9 cellular contexts compared by ENCODE assay signal in genomic region chr12:10130042-10130441, GRCh38. TPM values are rescaled to one million over a fixed set of nuclear protein-coding genes. Genes with fewer than 3 reads are reported as not detected.
DNase-seq lines count a peak whose midpoint lies in the region; ATAC-seq and TF ChIP-seq lines count a peak whose summit lies in the region.
"Had no signal": no experiment of that assay in that cellular context is flagged by ENCODE, and none has a peak within 500 bp of the region (broad histone marks: within the 10 kb centered on the region; RNA-seq: fewer than 3 reads in every experiment).

CLEC7A (minus strand) TSS chr12:10130199; CDS start chr12:10130082, 117 bp downstream.

- H2BK20ac ChIP-seq in IMR-90 (ENCODE audit: low read depth, low read length), result 0 out of 2 replicates have a peak within 1 kb of the TSS, but pooled peaks have one; percentile 53

- WGBS in IMR-90 (ENCODE audit: extremely low coverage in 2 of 2, insufficient read length in 1 of 2), 2 experiments, result no CpG with 5 or more reads among the region's 1 CpG
- WGBS in esophagus muscularis mucosa, result 81% methylated on average over 1 of the region's 1 CpG
- 29% methylated on average over 1 of the region's 1 CpG for WGBS in mesenchymal stem cell

- no peak within 1 kb of the TSS for H4K8ac ChIP-seq in IMR-90 (ENCODE audit: low read depth in 2 of 2, low read length in 2 of 2)
- H4K8ac ChIP-seq in mesenchymal stem cell (ENCODE audit: low read length), result no peak within 1 kb of the TSS

- peak; percentile 86 for ATAC-seq in GM19438 (IDR thresholded peaks at IDR 0.05; ENCODE audit: low read depth, unreplicated experiment)
- no peak for ATAC-seq in IMR-90 (ENCODE audit: low read depth)

- H3K23ac ChIP-seq in IMR-90 (ENCODE audit: low read depth, low read length) (no peak within 1 kb of the TSS), mesenchymal stem cell (ENCODE audit: low read length in 2 of 2) (no peak within 1 kb of the TSS)

- H4K20me1 ChIP-seq in BLaER1 treated with 17β-estradiol and CSF1 and Interleukin-3, amounts not matched to agents 10 nM and 100 nM, result no peaks in the 10 kb centered on the region
- no peaks in the 10 kb centered on the region for H4K20me1 ChIP-seq in IMR-90 (ENCODE audit: insufficient read depth, low read length)

- H3K79me1 ChIP-seq in IMR-90 (ENCODE audit: low read depth in 1 of 2, low read length in 2 of 2), result no peaks in the 10 kb centered on the region
- H3K79me1 ChIP-seq in mesenchymal stem cell (replicated peaks; ENCODE audit: low read length, poor library complexity, severe bottlenecking), result no peaks in the 10 kb centered on the region

- H3K4me1 ChIP-seq in BLaER1 treated with 17β-estradiol and CSF1 and Interleukin-3, amounts not matched to agents 10 nM and 100 nM, result peaks cover 0 to 73% (median 18%) of the 10 kb centered on the region in 10 experiments; a peak in 14 of 20 replicates
- H3K4me1 ChIP-seq in IMR-90 (ENCODE audit: control insufficient read depth, insufficient read depth, low read length) (no peaks in the 10 kb centered on the region), esophagus muscularis mucosa (peaks cover 0 to 18% (median 3%) of the 10 kb centered on the region in 4 donors), vagina (no peaks in the 10 kb centered on the region), mesenchymal stem cell (ENCODE audit: control insufficient read depth, insufficient read depth, low read depth, low read length) (no peaks in the 10 kb centered on the region)

- no peak within 1 kb of the TSS for H2BK15ac ChIP-seq in IMR-90 (ENCODE audit: low read depth, low read length)
- H2BK15ac ChIP-seq in mesenchymal stem cell (ENCODE audit: low read depth, poor library complexity, severe bottlenecking), result no peak within 1 kb of the TSS

- no peak for TF ChIP-seq EP300 in esophagus muscularis mucosa (IDR thresholded peaks at IDR 0.05)

- H3K36me3 ChIP-seq in BLaER1 treated with 17β-estradiol and CSF1 and Interleukin-3, amounts not matched to agents 10 nM and 100 nM, result peaks cover 0 to 27% (median 0%) of the 10 kb centered on the region in 11 experiments; a peak in 6 of 22 replicates
- H3K36me3 ChIP-seq in IMR-90 (ENCODE audit: control insufficient read depth, insufficient read depth, low read length) (no peaks in the 10 kb centered on the region), esophagus muscularis mucosa (no peaks in the 10 kb centered on the region), vagina (no peaks in the 10 kb centered on the region), mesenchymal stem cell (ENCODE audit: control insufficient read depth in 1 of 2, insufficient read depth in 2 of 2, low read depth in 1 of 2, low read length in 2 of 2) (no peaks in the 10 kb centered on the region)

- H3K14ac ChIP-seq in IMR-90 (replicated peaks; ENCODE audit: low read depth, low read length), result no peak within 1 kb of the TSS
- no peak within 1 kb of the TSS for H3K14ac ChIP-seq in mesenchymal stem cell (ENCODE audit: low read length in 2 of 2)

- POLR2A ChIA-PET in IMR-90 (lab: Charles Lee; ENCODE audit: unreplicated experiment), result no interaction called here

- CTCF ChIA-PET in IMR-90 (lab: Yijun Ruan, JAX), result interaction anchor here (0.8 kb wide), 1 partner anchor 120 kb away, joined by 4 read pairs; no protein-coding TSS in a partner anchor

- H3K4ac ChIP-seq in IMR-90 (ENCODE audit: low read depth, low read length) (no peak within 1 kb of the TSS), mesenchymal stem cell (ENCODE audit: low read depth in 1 of 2, low read length in 2 of 2) (no peak within 1 kb of the TSS)

- intact Hi-C loops in IMR-90 (cut with micrococcal nuclease) (loop anchor here (2.0 kb wide), 1 partner anchor 17 kb away; no protein-coding TSS in a partner anchor), esophagus muscularis mucosa (cut with DNase I) (no loop called here), vagina (cut with DNase I) (no loop called here)

- H2AK9ac ChIP-seq in IMR-90 (replicated peaks; ENCODE audit: low read depth, low read length, poor library complexity), result no peak within 1 kb of the TSS

- peaks cover 0 to 7% (median 0%) of the 10 kb centered on the region in 11 experiments; a peak in 1 of 22 replicates for H3K9me3 ChIP-seq in BLaER1 treated with 17β-estradiol and CSF1 and Interleukin-3, amounts not matched to agents 10 nM and 100 nM (replicated peaks in 1 of 11)
- H3K9me3 ChIP-seq in IMR-90 (ENCODE audit: control insufficient read depth, insufficient read depth, low read length), result no peaks in the 10 kb centered on the region
- H3K9me3 ChIP-seq in esophagus muscularis mucosa, result no peaks in the 10 kb centered on the region
- no peaks in the 10 kb centered on the region for H3K9me3 ChIP-seq in vagina
- no peaks in the 10 kb centered on the region for H3K9me3 ChIP-seq in mesenchymal stem cell (ENCODE audit: control insufficient read depth, low read length)

- BruUV-seq in IMR-90 (replicated peaks; lab: Mats Ljungman, UMichigan), result no TSS peak

- no peak within 1 kb of the TSS for H3K56ac ChIP-seq in IMR-90 (ENCODE audit: extremely low read depth, insufficient read depth, low read length)

- H2AK5ac ChIP-seq in IMR-90 (ENCODE audit: low read depth, low read length), result no peak within 1 kb of the TSS
- H2AK5ac ChIP-seq in mesenchymal stem cell (ENCODE audit: low read length, severe bottlenecking), result no peak within 1 kb of the TSS

- H4K91ac ChIP-seq in IMR-90 (ENCODE audit: insufficient read depth, low read depth, low read length) (no peak within 1 kb of the TSS), mesenchymal stem cell (ENCODE audit: low read length) (no peak within 1 kb of the TSS)

- H2BK120ac ChIP-seq in IMR-90 (ENCODE audit: low read depth, low read length), result no peak within 1 kb of the TSS
- H2BK120ac ChIP-seq in mesenchymal stem cell (ENCODE audit: low read depth, low read length), result no peak within 1 kb of the TSS

- H2AFZ ChIP-seq in IMR-90 (replicated peaks; ENCODE audit: low read length, poor library complexity) (no peak within 1 kb of the TSS), mesenchymal stem cell (ENCODE audit: low read depth, low read length) (no peak within 1 kb of the TSS)

- dilution Hi-C loops in IMR-90 (cut with HindIII; ENCODE audit: low sequenced_read_pairs, unreplicated experiment), result no loop called here

- no peaks in the 10 kb centered on the region for H3K27me3 ChIP-seq in BLaER1 treated with 17β-estradiol and CSF1 and Interleukin-3, amounts not matched to agents 10 nM and 100 nM
- H3K27me3 ChIP-seq in IMR-90 (ENCODE audit: control insufficient read depth, insufficient read depth, low read length) (peaks cover 5% of the 10 kb centered on the region; the same call in 1 of the 2 replicates), esophagus muscularis mucosa (no peaks in the 10 kb centered on the region), vagina (no peaks in the 10 kb centered on the region), mesenchymal stem cell (ENCODE audit: control insufficient read depth in 1 of 2, insufficient read depth in 1 of 2, low read length in 2 of 2) (no peaks in the 10 kb centered on the region)

- TF ChIP-seq POLR2A in IMR-90 (IDR thresholded peaks at IDR 0.05; ENCODE audit: low read depth, low read length), result no peak
- no peak for TF ChIP-seq POLR2A in esophagus muscularis mucosa (IDR thresholded peaks at IDR 0.05; ENCODE audit: low read depth)
- TF ChIP-seq POLR2A in vagina (IDR thresholded peaks at IDR 0.05), result no peak

- in situ Hi-C loops in IMR-90 (cut with MboI; ENCODE audit: low sequenced_read_pairs), result no loop called here

- no peak within 1 kb of the TSS for H2BK5ac ChIP-seq in IMR-90 (ENCODE audit: low read depth, low read length, poor library complexity, severe bottlenecking)
- H2BK5ac ChIP-seq in mesenchymal stem cell (ENCODE audit: low read depth, low read length, poor library complexity, severe bottlenecking), result no peak within 1 kb of the TSS

- no peak for DNase-seq in IMR-90
- DNase-seq in esophagus muscularis mucosa (ENCODE audit: extremely low spot score), result no peak
- DNase-seq in vagina (ENCODE audit: extremely low spot score in 2 of 2), result no peak
- DNase-seq in activated gamma-delta T cell treated with Interleukin-2 at 50 U/mL for 16 hours, result no peak
- no peak for DNase-seq in NCI-H1092 (lab: John Stamatoyannopoulos, UW)
- no peak for DNase-seq in mesenchymal stem cell

- no peaks in the 10 kb centered on the region for H3K9me1 ChIP-seq in IMR-90 (ENCODE audit: insufficient read depth, low read length)

- no peak for TF ChIP-seq RAD21 in IMR-90 (IDR thresholded peaks at IDR 0.05; ENCODE audit: low read length)

- peak within 1 kb of the TSS in 8 of 11 experiments; percentile 13 to 90 (median 56); a peak in 13 of 22 replicates for H3K4me2 ChIP-seq in BLaER1 treated with 17β-estradiol and CSF1 and Interleukin-3, amounts not matched to agents 10 nM and 100 nM
- no peak within 1 kb of the TSS for H3K4me2 ChIP-seq in IMR-90 (ENCODE audit: low read depth, low read length)
- no peak within 1 kb of the TSS for H3K4me2 ChIP-seq in mesenchymal stem cell (ENCODE audit: low read length, poor library complexity, severe bottlenecking)

- no peak within 1 kb of the TSS for H4K5ac ChIP-seq in IMR-90 (ENCODE audit: low read depth, low read length)

- H3K27ac ChIP-seq in BLaER1 treated with 17β-estradiol and CSF1 and Interleukin-3, amounts not matched to agents 10 nM and 100 nM, result peak within 1 kb of the TSS in 6 of 11 experiments; percentile 41 to 99 (median 90); a peak in 11 of 22 replicates
- no peak within 1 kb of the TSS for H3K27ac ChIP-seq in IMR-90 (ENCODE audit: insufficient read depth, low read length)
- H3K27ac ChIP-seq in esophagus muscularis mucosa (replicated peaks in 1 of 4), result peak within 1 kb of the TSS; percentile 6 to 37 (median 29)
- H3K27ac ChIP-seq in vagina, result peak within 1 kb of the TSS; percentile 39
- no peak within 1 kb of the TSS for H3K27ac ChIP-seq in mesenchymal stem cell (ENCODE audit: low read length, poor library complexity, severe bottlenecking)

- no peak within 1 kb of the TSS for H2BK12ac ChIP-seq in mesenchymal stem cell (ENCODE audit: low read length in 2 of 2)

- peak within 1 kb of the TSS in 5 of 11 experiments; percentile 34 to 98 (median 83); a peak in 9 of 22 replicates for H3K9ac ChIP-seq in BLaER1 treated with 17β-estradiol and CSF1 and Interleukin-3, amounts not matched to agents 10 nM and 100 nM
- no peak within 1 kb of the TSS for H3K9ac ChIP-seq in IMR-90 (ENCODE audit: low read depth, low read length)
- no peak within 1 kb of the TSS for H3K9ac ChIP-seq in mesenchymal stem cell (ENCODE audit: low read length)

- H3K4me3 ChIP-seq in BLaER1 treated with 17β-estradiol and CSF1 and Interleukin-3, amounts not matched to agents 10 nM and 100 nM, result peak within 1 kb of the TSS in 4 of 10 experiments; percentile 54 to 70 (median 62); a peak in 8 of 20 replicates
- H3K4me3 ChIP-seq in IMR-90 (ENCODE audit: insufficient read depth, low read depth, low read length), result no peak within 1 kb of the TSS
- peak within 1 kb of the TSS; percentile 7 to 35 (median 17) for H3K4me3 ChIP-seq in esophagus muscularis mucosa
- peak within 1 kb of the TSS in 1 of 2 donors; percentile 27 for H3K4me3 ChIP-seq in vagina
- H3K4me3 ChIP-seq in mesenchymal stem cell (ENCODE audit: insufficient read depth in 1 of 2, low read depth in 1 of 2, low read length in 2 of 2), result no peak within 1 kb of the TSS

- TF ChIP-seq CTCF in IMR-90 (conservative IDR thresholded peaks at IDR 0.05; ENCODE audit: low read depth, low read length) (no peak), esophagus muscularis mucosa (IDR thresholded peaks at IDR 0.05) (no peak), vagina (IDR thresholded peaks at IDR 0.05) (no peak)

- H3K18ac ChIP-seq in IMR-90 (ENCODE audit: low read depth, low read length) (no peak within 1 kb of the TSS), mesenchymal stem cell (ENCODE audit: low read depth in 1 of 2, low read length in 2 of 2) (no peak within 1 kb of the TSS)

RNA-seq across cellular contexts. Expression of gene CLEC7A, which starts in this region (rescaled TPM):
- not detected in 2 replicates for total RNA-seq in IMR-90 (2012; rRNA removed)
- not detected in 2 replicates for polyA plus RNA-seq in IMR-90 (2012; rRNA removed)
- not detected in 2 replicates for polyA plus RNA-seq in IMR-90 (2012; cell fraction: cytosol; rRNA removed)
- not detected in 2 replicates for polyA plus RNA-seq in IMR-90 (2012; cell fraction: nucleus; rRNA removed; ENCODE audit: low replicate concordance)
- total RNA-seq in esophagus muscularis mucosa, result 1 to 10 TPM; 1.7 to 9.4 (median 3.2) TPM
- total RNA-seq in vagina, result 7.9 TPM
- polyA plus RNA-seq in mesenchymal stem cell (2013, experiment 1 of 2), result 0.11 TPM
- 0.05 TPM for polyA plus RNA-seq in mesenchymal stem cell (2013, experiment 2 of 2)
- total RNA-seq: neural crest cell had no signal

Comparison
In these comparisons a context has a peak if more than half of its experiments do, and no peak if none do; other contexts are left out.
1. H3K27ac ChIP-seq: peak in BLaER1 treated with 17β-estradiol and CSF1 and Interleukin-3, amounts not matched to agents 10 nM and 100 nM (6 of 11), esophagus muscularis mucosa (4 of 4) and vagina (single experiment); none in IMR-90 (single experiment) and mesenchymal stem cell (single experiment).
2. H3K4me2 ChIP-seq: peak in BLaER1 treated with 17β-estradiol and CSF1 and Interleukin-3, amounts not matched to agents 10 nM and 100 nM (8 of 11); none in IMR-90 (single experiment) and mesenchymal stem cell (single experiment).
3. H3K4me3 ChIP-seq: peak in esophagus muscularis mucosa (4 of 4); none in IMR-90 (single experiment) and mesenchymal stem cell (0 of 2).